Comparison of ENCODE assay signal across 14 cellular contexts in the genomic region with DNA sequence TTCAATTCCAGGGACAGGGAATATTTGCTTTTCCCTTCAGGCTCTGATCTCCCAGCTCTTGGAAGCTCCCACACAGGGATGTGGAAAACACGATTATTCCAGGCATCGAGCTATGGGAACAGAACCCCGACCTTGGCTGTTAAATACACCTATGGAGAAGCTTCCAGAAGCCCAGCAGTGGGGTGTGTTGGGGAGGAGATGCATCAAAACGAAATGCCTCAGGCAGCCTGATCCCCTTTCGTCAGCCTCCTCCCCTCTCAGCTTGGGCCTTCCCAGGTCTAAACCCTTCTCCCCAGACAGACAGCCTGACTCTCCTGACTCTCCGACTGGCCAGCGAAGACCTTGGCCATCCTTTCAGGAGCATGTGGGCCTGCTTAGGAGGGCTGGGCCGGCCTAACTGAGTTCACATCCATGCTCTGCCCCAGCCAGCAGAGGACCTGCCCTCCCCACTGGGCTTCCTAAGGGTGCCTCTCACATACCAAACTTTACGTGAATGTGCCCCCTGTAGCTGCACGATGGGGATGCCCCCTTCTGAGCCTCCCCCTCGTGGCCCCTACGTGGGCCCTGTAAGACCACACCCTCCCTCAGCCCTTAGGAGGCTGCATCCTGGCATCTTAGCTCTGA. TPM values are rescaled to one million over a fixed set of nuclear protein-coding genes. Genes with fewer than 3 reads are reported as not detected.
DNase-seq lines count a peak whose midpoint lies in the region; TF ChIP-seq lines count a peak whose summit lies in the region.
"Had no signal": no experiment of that assay in that cellular context is flagged by ENCODE, and none has a peak within 500 bp of the region (broad histone marks: within the 10 kb centered on the region; RNA-seq: fewer than 3 reads in every experiment).

No MANE protein-coding gene starts in this region.

- H3K27me3 ChIP-seq in rectal smooth muscle tissue (ENCODE audit: control insufficient read depth, insufficient read depth, low read length) (no peaks in the 10 kb centered on the region), vagina (no peaks in the 10 kb centered on the region), MM.1S (replicated peaks; ENCODE audit: insufficient read depth, low read length) (peaks cover 11% of the 10 kb centered on the region; the same call in 1 of the 2 replicates)

- H3K79me2 ChIP-seq in MM.1S (ENCODE audit: low read length): no peaks in the 10 kb centered on the region

- intact Hi-C loops in vagina (cut with DNase I): no loop called here

- H3K9me2 ChIP-seq in MM.1S (replicated peaks; ENCODE audit: insufficient read depth, low read length): no peaks in the 10 kb centered on the region

- no peak overlapping the region for H3K4me2 ChIP-seq in MM.1S (ENCODE audit: low read depth, low read length)

- no peak overlapping the region for H3K9ac ChIP-seq in rectal smooth muscle tissue (ENCODE audit: low read length)
- no peak overlapping the region for H3K9ac ChIP-seq in MM.1S (ENCODE audit: low read length)

- H2AFZ ChIP-seq in MM.1S (ENCODE audit: low read length): no peak overlapping the region

- H3K27ac ChIP-seq in cingulate gyrus (ENCODE audit: low read depth, low read length) (peak overlapping the region; percentile 47), rectal smooth muscle tissue (ENCODE audit: low read depth, low read length) (peak overlapping the region; percentile 21), vagina (peak overlapping the region; percentile 79), MM.1S (ENCODE audit: low read length) (no peak overlapping the region)
- H3K27ac ChIP-seq: brain microvascular endothelial cell, HL-60 had no signal

- no peak for TF ChIP-seq POLR2A in vagina (IDR thresholded peaks at IDR 0.05)

- peaks cover 19% of the 10 kb centered on the region for H3K4me1 ChIP-seq in rectal smooth muscle tissue (ENCODE audit: control insufficient read depth, insufficient read depth, low read length)
- H3K4me1 ChIP-seq in vagina: peaks cover 50% of the 10 kb centered on the region
- H3K4me1 ChIP-seq in MM.1S (ENCODE audit: low read length): no peaks in the 10 kb centered on the region

- DNase-seq in hepatic stellate cell (ENCODE audit: low spot score) (peak; percentile 52), vagina (ENCODE audit: extremely low spot score in 2 of 2) (no peak), NCI-H1436 treated with DMSO at 0.1 percent for 48 hours (lab: John Stamatoyannopoulos, UW) (no peak), MM.1S (no peak)
- DNase-seq in activated CD4-positive, alpha-beta T cell treated with anti-CD3 and anti-CD28 coated beads for 48 hours: no peak
- DNase-seq: activated CD8-positive, alpha-beta memory T cell treated with anti-CD3 and anti-CD28 coated beads, Interleukin-2, amount 50 U/mL, for 4 hours; activated naive CD4-positive, alpha-beta T cell treated with anti-CD3 and anti-CD28 coated beads, Interleukin-2, amount 50 U/mL, for 16 hours; brain microvascular endothelial cell; Karpas-422; retina; T-helper 1 cell had no signal

- TF ChIP-seq CTCF in vagina (IDR thresholded peaks at IDR 0.05) (no peak), MM.1S (IDR thresholded peaks at IDR 0.05; ENCODE audit: low read length) (no peak)

- no peaks in the 10 kb centered on the region for H3K9me3 ChIP-seq in vagina
- no peaks in the 10 kb centered on the region for H3K9me3 ChIP-seq in MM.1S (replicated peaks; ENCODE audit: insufficient read depth, low read length)

- no peaks in the 10 kb centered on the region for H3F3A ChIP-seq in MM.1S (ENCODE audit: insufficient read depth, low read length)

- H4K20me1 ChIP-seq in MM.1S (ENCODE audit: insufficient read depth, low read length): no peaks in the 10 kb centered on the region

- H3K4me3 ChIP-seq in rectal smooth muscle tissue (ENCODE audit: low read length) (no peak overlapping the region), vagina (no peak overlapping the region), MM.1S (ENCODE audit: low read length) (no peak overlapping the region)

- H3K36me3 ChIP-seq in rectal smooth muscle tissue (ENCODE audit: control insufficient read depth, insufficient read depth, low read length) (no peaks in the 10 kb centered on the region), vagina (no peaks in the 10 kb centered on the region), MM.1S (replicated peaks; ENCODE audit: insufficient read depth, low read length) (no peaks in the 10 kb centered on the region)
- H3K36me3 ChIP-seq: brain microvascular endothelial cell had no signal

RNA-seq across cellular contexts. Expression of gene NEURL1B, which starts 54.5 kb away (rescaled TPM):
- 30.9 TPM for total RNA-seq in vagina
